17 cellular contexts compared by ENCODE assay signal in genomic region chr2:43038034-43038719, GRCh38.
A peak's percentile ranks its signal among the peaks of the same experiment; 100 is the strongest.
DNase-seq lines count a peak whose midpoint lies in the region; ATAC-seq, FAIRE-seq and TF ChIP-seq lines count a peak whose summit lies in the region.
"Had no signal": no experiment of that assay in that cellular context is flagged by ENCODE, and none has a peak within 500 bp of the region (broad histone marks: within the 10 kb centered on the region; RNA-seq: fewer than 3 reads in every experiment).

No MANE protein-coding gene starts in this region.

- H3K4me1 Mint-ChIP-seq in MCF 10A (ENCODE audit: insufficient read depth, unreplicated experiment) (peaks cover 51% of the 10 kb centered on the region), nephron progenitor cell (peaks cover 80% of the 10 kb centered on the region), T-cell (peaks cover 5 to 24% (median 10%) of the 10 kb centered on the region in 3 donors)

- no peak for FAIRE-seq in D721Med (lab: Jason Lieb, UNC)
- FAIRE-seq: bronchial epithelial cell had no signal

- POLR2A ChIA-PET in MCF 10A (lab: Yijun Ruan, JAX) (interaction anchor here (0.5 to 2.1 kb wide), 5 partner anchors 14 to 186 kb away, joined by 3 to 8 read pairs (median 4); no protein-coding TSS in a partner anchor), T-cell (lab: Charles Lee) (no interaction called here)

- H3K36me3 Mint-ChIP-seq in MCF 10A (ENCODE audit: insufficient read depth, unreplicated experiment) (peaks cover 14% of the 10 kb centered on the region), nephron progenitor cell (ENCODE audit: low read depth) (no peaks in the 10 kb centered on the region), T-cell (no peaks in the 10 kb centered on the region)

- H3K9me3 Mint-ChIP-seq in MCF 10A (ENCODE audit: unreplicated experiment) (no peaks in the 10 kb centered on the region), nephron progenitor cell (no peaks in the 10 kb centered on the region), T-cell (no peaks in the 10 kb centered on the region)
- H3K9me3 Mint-ChIP-seq: activated CD8-positive, alpha-beta T cell treated with anti-CD3 and anti-CD28 coated beads for 36 hours; endodermal cell had no signal

- no peak for TF ChIP-seq CTCF in MCF 10A (IDR thresholded peaks at IDR 0.05; ENCODE audit: unreplicated experiment)
- no peak for TF ChIP-seq CTCF in nephron progenitor cell (IDR thresholded peaks at IDR 0.05)
- no peak for TF ChIP-seq CTCF in D721Med (IDR thresholded peaks at IDR 0.05; ENCODE audit: insufficient read depth, missing control alignments)

- no peaks in the 10 kb centered on the region for H3K27me3 Mint-ChIP-seq in MCF 10A (ENCODE audit: insufficient read depth, unreplicated experiment)
- peaks cover 10% of the 10 kb centered on the region for H3K27me3 Mint-ChIP-seq in nephron progenitor cell (ENCODE audit: low read depth, poor library complexity)
- H3K27me3 Mint-ChIP-seq in T-cell: no peaks in the 10 kb centered on the region
- H3K27me3 Mint-ChIP-seq: activated CD8-positive, alpha-beta T cell treated with anti-CD3 and anti-CD28 coated beads for 36 hours had no signal

- no peak for TF ChIP-seq RAD21 in Ishikawa (IDR thresholded peaks at IDR 0.05; ENCODE audit: low read depth)

- TF ChIP-seq EP300 in Ishikawa (IDR thresholded peaks at IDR 0.05; ENCODE audit: borderline replicate concordance): peak; percentile 63

- CTCF ChIA-PET in MCF 10A (lab: Yijun Ruan, JAX): interaction anchor here (0.5 to 1.2 kb wide), 5 partner anchors 13 to 343 kb away, joined by 3 read pairs; no protein-coding TSS in a partner anchor
- CTCF ChIA-PET in T-cell (lab: Charles Lee): no interaction called here

- intact Hi-C loops in MCF 10A (cut with micrococcal nuclease): no loop called here

- H3K27ac Mint-ChIP-seq in MCF 10A (ENCODE audit: low read depth, unreplicated experiment) (peak overlapping the region; percentile 90), nephron progenitor cell (peak overlapping the region; percentile 18), T-cell (no peak overlapping the region)
- H3K27ac Mint-ChIP-seq: activated CD8-positive, alpha-beta T cell treated with anti-CD3 and anti-CD28 coated beads for 36 hours; endodermal cell had no signal

- TSS peak; percentile 35 for BruUV-seq in MCF 10A (replicated peaks; lab: Mats Ljungman, UMichigan)

- no peak for ATAC-seq in T-cell (replicated peaks in 1 of 4)
- ATAC-seq: activated CD8-positive, alpha-beta T cell treated with anti-CD3 and anti-CD28 coated beads for 36 hours had no signal

- H3K4me3 Mint-ChIP-seq in MCF 10A (ENCODE audit: unreplicated experiment) (peak overlapping the region; percentile 69), nephron progenitor cell (peak overlapping the region; percentile 47), T-cell (no peak overlapping the region)
- H3K4me3 Mint-ChIP-seq: activated CD8-positive, alpha-beta T cell treated with anti-CD3 and anti-CD28 coated beads for 36 hours; endodermal cell had no signal

- DNase-seq in A172 (ENCODE audit: low spot score) (peak; percentile 25), MCF 10A (ENCODE audit: unreplicated experiment) (peak; percentile 34), nephron progenitor cell (peak; percentile 63), T-cell (no peak), D721Med (ENCODE audit: insufficient read length, low spot score) (no peak), HPDE6-E6E7 (ENCODE audit: extremely low spot score) (no peak)
- DNase-seq in activated CD4-positive, alpha-beta T cell treated with anti-CD3 and anti-CD28 coated beads, Interleukin-2, amount 50 U/mL, for 48 hours: no peak
- DNase-seq: activated CD8-positive, alpha-beta T cell treated with anti-CD3 and anti-CD28 coated beads for 36 hours; activated effector memory CD4-positive, alpha-beta T cell treated with Interleukin-2 at 50 U/mL for 16 hours; endodermal cell; glutamatergic neuron; KG1; NCI-H146; NCI-H526; RPMI8226 had no signal

TF ChIP-seq in Ishikawa, 13 proteins besides CTCF, POLR2A, EP300 and RAD21:
- TF ChIP-seq REST (IDR thresholded peaks at IDR 0.05; ENCODE audit: low read depth) (no peak), MAX (IDR thresholded peaks at IDR 0.05) (0 out of 2 replicates have a peak, but pooled peaks have one; percentile 24), TCF12 (IDR thresholded peaks at IDR 0.05; ENCODE audit: low read depth) (peak; percentile 54; the same call in 1 of the 2 replicates)
TF ChIP-seq in Ishikawa: peak in this region for 2.

Comparison
In these comparisons a context has a peak if more than half of its experiments do, and no peak if none do; other contexts are left out.
1. DNase-seq: peak in A172 (single experiment), MCF 10A (single experiment) and nephron progenitor cell (single experiment); none in activated CD4-positive, alpha-beta T cell treated with anti-CD3 and anti-CD28 coated beads, Interleukin-2, amount 50 U/mL, for 48 hours (0 of 2), T-cell (0 of 34), D721Med (single experiment) and HPDE6-E6E7 (single experiment).
2. H3K27ac Mint-ChIP-seq: peak in MCF 10A (single experiment) and nephron progenitor cell (single experiment); none in T-cell (0 of 2).
3. H3K4me3 Mint-ChIP-seq: peak in MCF 10A (single experiment) and nephron progenitor cell (single experiment); none in T-cell (0 of 3).